In genomic region chr6:138347840-138348239, GRCh38 we compare ENCODE assay signal across 34 cellular contexts. TPM values are rescaled to one million over a fixed set of nuclear protein-coding genes. Genes with fewer than 3 reads are reported as not detected.
"Had no signal": no experiment of that assay in that cellular context is flagged by ENCODE, and none has a peak within 500 bp of the region (broad histone marks: within the 10 kb centered on the region; RNA-seq: fewer than 3 reads in every experiment).

No MANE protein-coding gene starts in this region.

- H3K4me1 Mint-ChIP-seq: activated CD4-positive, alpha-beta T cell treated with anti-CD3 and anti-CD28 coated beads for 36 hours; activated CD4-positive, alpha-beta T cell treated with anti-CD3 and anti-CD28 coated beads, Interleukin-2, amount 10 ng/mL, durations not matched to agents 7 days and 5 days had no signal

- H3K9me3 Mint-ChIP-seq: activated CD4-positive, alpha-beta memory T cell treated with anti-CD3 and anti-CD28 coated beads for 36 hours; activated CD4-positive, alpha-beta T cell treated with anti-CD3 and anti-CD28 coated beads, Interleukin-2, amount 10 ng/mL, durations not matched to agents 7 days and 5 days; activated naive CD4-positive, alpha-beta T cell treated with anti-CD3 and anti-CD28 coated beads for 36 hours; activated naive CD4-positive, alpha-beta T cell treated with anti-CD3 and anti-CD28 coated beads, Interleukin-2, amount 50 U/mL, for 72 hours; activated T-cell treated with anti-CD3 and anti-CD28 coated beads, Interleukin-2, amount 50 U/mL, for 4 hours; activated T-helper 1 cell treated with anti-CD3 and anti-CD28 coated beads, Interleukin-12 subunit alpha, Interleukin-12 subunit beta, Interleukin-2, Interleukin-4 antibody, amounts not matched to agents 30 ng/mL and 10 ng/mL and 1 ng/mL, durations not matched to agents 14 hours and 24 hours and 36 hours had no signal

- H3K4me1 ChIP-seq: adrenal gland, body of pancreas, breast epithelium, SJCRH30 had no signal

- H3K27me3 ChIP-seq: body of pancreas, breast epithelium, SJCRH30 had no signal

- H3K36me3 ChIP-seq: adrenal gland, breast epithelium, SJCRH30 had no signal

- DNase-seq: activated CD4-positive, alpha-beta memory T cell treated with anti-CD3 and anti-CD28 coated beads for 36 hours; activated CD4-positive, alpha-beta T cell treated with anti-CD3 and anti-CD28 coated beads for 36 hours; activated CD4-positive, alpha-beta T cell treated with anti-CD3 and anti-CD28 coated beads, Interleukin-2, amount 10 ng/mL, durations not matched to agents 7 days and 5 days; activated CD8-positive, alpha-beta memory T cell treated with anti-CD3 and anti-CD28 coated beads, Interleukin-2, amount 50 U/mL, for 4 hours; activated gamma-delta T cell treated with Interleukin-2 at 50 U/mL for 16 hours; activated naive CD4-positive, alpha-beta T cell treated with anti-CD3 and anti-CD28 coated beads for 36 hours; activated T-cell treated with anti-CD3 and anti-CD28 coated beads for 4 hours; activated T-cell treated with anti-CD3 and anti-CD28 coated beads, Interleukin-2, amount 50 U/mL, for 4 hours; adrenal gland; body of pancreas; cerebellar nuclear complex; NCI-H1092 treated with DMSO at 0.1 percent for 48 hours; NCI-H1417; NCI-H146; NCI-H187; NCI-H2029 treated with DMSO at 0.1 percent for 48 hours; NCI-H2107; NCI-H2171; NCI-H2227 treated with DMSO at 0.1 percent for 48 hours; NCI-H524 treated with DMSO at 0.1 percent for 48 hours; SHP77; SJCRH30; T1000 had no signal

- H3K4me3 Mint-ChIP-seq: activated CD4-positive, alpha-beta memory T cell treated with anti-CD3 and anti-CD28 coated beads for 36 hours; activated CD4-positive, alpha-beta T cell treated with anti-CD3 and anti-CD28 coated beads for 36 hours; activated CD4-positive, alpha-beta T cell treated with anti-CD3 and anti-CD28 coated beads, Interleukin-2, amount 10 ng/mL, durations not matched to agents 7 days and 5 days; activated naive CD4-positive, alpha-beta T cell treated with anti-CD3 and anti-CD28 coated beads for 36 hours; activated T-cell treated with anti-CD3 and anti-CD28 coated beads, Interleukin-2, amount 50 U/mL, for 4 hours; activated T-helper 1 cell treated with anti-CD3 and anti-CD28 coated beads, Interleukin-12 subunit alpha, Interleukin-12 subunit beta, Interleukin-2, Interleukin-4 antibody, amounts not matched to agents 30 ng/mL and 10 ng/mL and 1 ng/mL, durations not matched to agents 14 hours and 24 hours and 36 hours had no signal

- H3K27ac ChIP-seq: adrenal gland, body of pancreas, breast epithelium, SJCRH30, SK-N-MC had no signal

- H3K36me3 Mint-ChIP-seq: activated CD4-positive, alpha-beta memory T cell treated with anti-CD3 and anti-CD28 coated beads for 36 hours; activated naive CD4-positive, alpha-beta T cell treated with anti-CD3 and anti-CD28 coated beads, Interleukin-2, amount 50 U/mL, for 72 hours had no signal

- H3K27ac Mint-ChIP-seq: activated CD4-positive, alpha-beta memory T cell treated with anti-CD3 and anti-CD28 coated beads for 36 hours; activated CD4-positive, alpha-beta T cell treated with anti-CD3 and anti-CD28 coated beads for 36 hours; activated CD4-positive, alpha-beta T cell treated with anti-CD3 and anti-CD28 coated beads, Interleukin-2, amount 10 ng/mL, durations not matched to agents 7 days and 5 days; activated naive CD4-positive, alpha-beta T cell treated with anti-CD3 and anti-CD28 coated beads for 36 hours; activated naive CD4-positive, alpha-beta T cell treated with anti-CD3 and anti-CD28 coated beads, Interleukin-2, amount 50 U/mL, for 72 hours; activated T-helper 1 cell treated with anti-CD3 and anti-CD28 coated beads, Interleukin-12 subunit alpha, Interleukin-12 subunit beta, Interleukin-2, Interleukin-4 antibody, amounts not matched to agents 30 ng/mL and 10 ng/mL and 1 ng/mL, durations not matched to agents 14 hours and 24 hours and 36 hours had no signal

- H3K4me3 ChIP-seq: adrenal gland, body of pancreas, breast epithelium, SJCRH30, SK-N-MC had no signal

- H3K9me3 ChIP-seq: adrenal gland, body of pancreas, breast epithelium, SJCRH30 had no signal

RNA-seq across cellular contexts. Expression of gene SMIM28, which starts 29.9 kb away (rescaled TPM):
- total RNA-seq: activated CD4-positive, alpha-beta memory T cell treated with anti-CD3 and anti-CD28 coated beads for 36 hours; activated CD4-positive, alpha-beta T cell treated with anti-CD3 and anti-CD28 coated beads for 36 hours; activated CD4-positive, alpha-beta T cell treated with anti-CD3 and anti-CD28 coated beads, Interleukin-2, amount 10 ng/mL, durations not matched to agents 7 days and 5 days; activated naive CD4-positive, alpha-beta T cell treated with anti-CD3 and anti-CD28 coated beads for 36 hours; activated naive CD4-positive, alpha-beta T cell treated with anti-CD3 and anti-CD28 coated beads, Interleukin-2, amount 50 U/mL, for 72 hours; activated T-cell treated with anti-CD3 and anti-CD28 coated beads, Interleukin-2, amount 50 U/mL, for 4 hours; activated T-helper 1 cell treated with anti-CD3 and anti-CD28 coated beads, Interleukin-12 subunit alpha, Interleukin-12 subunit beta, Interleukin-2, Interleukin-4 antibody, amounts not matched to agents 30 ng/mL and 10 ng/mL and 1 ng/mL, durations not matched to agents 14 hours and 24 hours and 36 hours; adrenal gland; astrocyte; body of pancreas; breast epithelium; cardiac septum; M059J; NCI-H460; RPMI7951; T-helper 1 cell treated with Interleukin-12 subunit alpha and Interleukin-12 subunit beta and Interleukin-4 antibody, amounts not matched to agents 30 ng/mL and 1 ng/mL, for 36 hours; T-helper 2 cell treated with Interferon-gamma antibody and Interleukin-4, amounts not matched to agents 100 ng/mL and 5 ng/mL, for 36 hours had no signal
- polyA plus RNA-seq: adrenal gland had no signal
